Comparison of ENCODE assay signal across 1 cellular context in the genomic region with DNA sequence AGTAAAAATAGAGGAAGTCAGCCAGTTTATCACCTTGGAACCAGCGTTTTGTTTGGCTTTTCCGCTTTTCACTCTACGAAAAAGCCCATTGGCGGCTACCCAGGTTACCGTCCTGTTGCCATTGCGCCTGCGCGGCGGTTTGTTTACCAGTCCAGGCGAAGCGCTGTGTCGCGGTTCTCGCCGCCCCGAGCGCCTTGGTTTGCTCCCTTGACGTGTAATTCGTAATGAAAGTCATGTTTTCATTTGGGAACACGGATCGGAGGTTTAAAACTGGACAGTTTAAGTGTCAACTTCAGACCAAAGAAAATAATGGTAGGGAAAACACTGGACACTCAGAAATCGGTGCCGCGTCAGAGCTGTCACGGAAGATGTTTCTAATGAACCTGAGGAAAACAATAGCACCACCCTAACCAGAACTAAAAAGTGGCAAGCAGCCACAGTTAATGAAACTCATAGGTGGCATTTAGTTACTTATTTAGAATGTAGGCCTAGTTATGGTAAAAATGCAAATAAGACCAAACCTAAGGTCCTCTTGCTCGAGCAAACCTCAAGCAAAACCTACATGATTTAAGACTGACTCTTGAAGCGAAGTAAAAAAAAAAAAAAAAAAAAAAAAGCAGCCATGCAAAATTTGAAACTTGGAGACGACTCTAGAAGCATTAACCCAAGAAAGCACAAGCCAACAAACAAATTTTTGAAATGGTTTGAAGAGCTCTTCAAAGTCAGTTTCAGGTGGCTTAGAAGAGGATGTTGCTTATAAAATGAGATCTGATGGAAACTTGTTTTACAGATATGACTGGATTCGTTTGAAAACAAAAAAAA.
TF ChIP-seq lines count a peak whose summit lies in the region.

No MANE protein-coding gene starts in this region.

TF ChIP-seq in HepG2, 621 proteins besides CTCF, POLR2A, EP300 and RAD21 (continued from another document and continues in another):
- TF ChIP-seq ASH2L (IDR thresholded peaks at IDR 0.05; ENCODE audit: insufficient read length, low read depth, low read length) (peak; percentile 82), ZNF224 (CRISPR knock-in tag; IDR thresholded peaks at IDR 0.05) (no peak), FOXP1 (IDR thresholded peaks at IDR 0.05) (no peak), FOXP1 (CRISPR knock-in tag; IDR thresholded peaks at IDR 0.05) (peak; percentile 75), TARDBP (CRISPR knock-in tag; IDR thresholded peaks at IDR 0.05) (no peak), MED13 (CRISPR knock-in tag; IDR thresholded peaks at IDR 0.05) (no peak), SOX5 (CRISPR knock-in tag; IDR thresholded peaks at IDR 0.05; ENCODE audit: borderline replicate concordance) (peak; percentile 9; the same call in 1 of the 2 replicates), ETV6 (CRISPR knock-in tag; conservative IDR thresholded peaks at IDR 0.05) (no peak), ZNF20 (CRISPR knock-in tag; IDR thresholded peaks at IDR 0.05) (no peak), SP5 (CRISPR knock-in tag; IDR thresholded peaks at IDR 0.05; ENCODE audit: borderline replicate concordance, low read depth) (no peak), MIER3 (CRISPR knock-in tag; IDR thresholded peaks at IDR 0.05; ENCODE audit: borderline replicate concordance) (0 out of 2 replicates have a peak, but pooled peaks have one; percentile 50), SP2 (CRISPR knock-in tag; IDR thresholded peaks at IDR 0.05) (no peak), ZNF382 (CRISPR knock-in tag; IDR thresholded peaks at IDR 0.05; ENCODE audit: borderline replicate concordance) (no peak), TBX2 (CRISPR knock-in tag; IDR thresholded peaks at IDR 0.05; ENCODE audit: borderline replicate concordance) (no peak), ZFP36L1 (CRISPR knock-in tag; IDR thresholded peaks at IDR 0.05) (no peak), AGO1 (IDR thresholded peaks at IDR 0.05; ENCODE audit: low read depth, low read length, poor library complexity, severe bottlenecking) (no peak), NFATC3 (CRISPR knock-in tag; IDR thresholded peaks at IDR 0.05) (no peak), CCDC6 (CRISPR knock-in tag; IDR thresholded peaks at IDR 0.05) (0 out of 2 replicates have a peak, but pooled peaks have one; percentile 27), KDM1A (CRISPR knock-in tag; IDR thresholded peaks at IDR 0.05) (no peak), IRX3 (CRISPR knock-in tag; IDR thresholded peaks at IDR 0.05; ENCODE audit: borderline replicate concordance, low read depth) (no peak), KLF9 (CRISPR knock-in tag; IDR thresholded peaks at IDR 0.05; ENCODE audit: low read depth) (no peak), GATA4 (IDR thresholded peaks at IDR 0.05; ENCODE audit: borderline replicate concordance, low read depth) (no peak), YEATS4 (CRISPR knock-in tag; IDR thresholded peaks at IDR 0.05; ENCODE audit: borderline replicate concordance) (peak; percentile 60; the same call in 1 of the 2 replicates), AHR (CRISPR knock-in tag; IDR thresholded peaks at IDR 0.05) (0 out of 2 replicates have a peak, but pooled peaks have one; percentile 36), CBFB (CRISPR knock-in tag; IDR thresholded peaks at IDR 0.05) (no peak), NCOA1 (CRISPR knock-in tag; IDR thresholded peaks at IDR 0.05) (no peak), ZNF776 (CRISPR knock-in tag; IDR thresholded peaks at IDR 0.05) (no peak), ZNF234 (CRISPR knock-in tag; conservative IDR thresholded peaks at IDR 0.05) (no peak), ZNF563 (CRISPR knock-in tag; IDR thresholded peaks at IDR 0.05) (no peak), GPN1 (CRISPR knock-in tag; IDR thresholded peaks at IDR 0.05; ENCODE audit: borderline replicate concordance) (no peak), ZMYM4 (CRISPR knock-in tag; IDR thresholded peaks at IDR 0.05) (0 out of 2 replicates have a peak, but pooled peaks have one; percentile 10), ZMYM2 (CRISPR knock-in tag; IDR thresholded peaks at IDR 0.05) (no peak)
- TF ChIP-seq, protein P1, sequence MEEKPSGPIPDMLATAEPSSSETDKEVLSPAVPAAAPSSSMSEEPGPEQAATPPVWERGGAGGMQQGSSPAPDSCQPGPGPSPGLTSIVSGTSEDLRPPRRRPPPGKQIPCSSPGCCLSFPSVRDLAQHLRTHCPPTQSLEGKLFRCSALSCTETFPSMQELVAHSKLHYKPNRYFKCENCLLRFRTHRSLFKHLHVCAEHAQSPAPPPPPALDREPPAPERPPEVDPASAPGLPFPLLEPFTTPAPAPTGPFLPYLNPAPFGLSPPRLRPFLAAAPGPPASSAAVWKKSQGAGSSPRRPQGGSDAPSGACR (CRISPR knock-in tag; IDR thresholded peaks at IDR 0.05), result no peak
- TF ChIP-seq, protein P2, sequence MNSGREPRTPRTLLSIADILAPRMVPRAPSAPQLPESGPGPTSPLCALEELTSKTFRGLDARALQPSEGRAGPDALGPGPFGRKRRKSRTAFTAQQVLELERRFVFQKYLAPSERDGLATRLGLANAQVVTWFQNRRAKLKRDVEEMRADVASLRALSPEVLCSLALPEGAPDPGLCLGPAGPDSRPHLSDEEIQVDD (CRISPR knock-in tag; IDR thresholded peaks at IDR 0.05; ENCODE audit: borderline replicate concordance), result no peak
- TF ChIP-seq, protein P3, sequence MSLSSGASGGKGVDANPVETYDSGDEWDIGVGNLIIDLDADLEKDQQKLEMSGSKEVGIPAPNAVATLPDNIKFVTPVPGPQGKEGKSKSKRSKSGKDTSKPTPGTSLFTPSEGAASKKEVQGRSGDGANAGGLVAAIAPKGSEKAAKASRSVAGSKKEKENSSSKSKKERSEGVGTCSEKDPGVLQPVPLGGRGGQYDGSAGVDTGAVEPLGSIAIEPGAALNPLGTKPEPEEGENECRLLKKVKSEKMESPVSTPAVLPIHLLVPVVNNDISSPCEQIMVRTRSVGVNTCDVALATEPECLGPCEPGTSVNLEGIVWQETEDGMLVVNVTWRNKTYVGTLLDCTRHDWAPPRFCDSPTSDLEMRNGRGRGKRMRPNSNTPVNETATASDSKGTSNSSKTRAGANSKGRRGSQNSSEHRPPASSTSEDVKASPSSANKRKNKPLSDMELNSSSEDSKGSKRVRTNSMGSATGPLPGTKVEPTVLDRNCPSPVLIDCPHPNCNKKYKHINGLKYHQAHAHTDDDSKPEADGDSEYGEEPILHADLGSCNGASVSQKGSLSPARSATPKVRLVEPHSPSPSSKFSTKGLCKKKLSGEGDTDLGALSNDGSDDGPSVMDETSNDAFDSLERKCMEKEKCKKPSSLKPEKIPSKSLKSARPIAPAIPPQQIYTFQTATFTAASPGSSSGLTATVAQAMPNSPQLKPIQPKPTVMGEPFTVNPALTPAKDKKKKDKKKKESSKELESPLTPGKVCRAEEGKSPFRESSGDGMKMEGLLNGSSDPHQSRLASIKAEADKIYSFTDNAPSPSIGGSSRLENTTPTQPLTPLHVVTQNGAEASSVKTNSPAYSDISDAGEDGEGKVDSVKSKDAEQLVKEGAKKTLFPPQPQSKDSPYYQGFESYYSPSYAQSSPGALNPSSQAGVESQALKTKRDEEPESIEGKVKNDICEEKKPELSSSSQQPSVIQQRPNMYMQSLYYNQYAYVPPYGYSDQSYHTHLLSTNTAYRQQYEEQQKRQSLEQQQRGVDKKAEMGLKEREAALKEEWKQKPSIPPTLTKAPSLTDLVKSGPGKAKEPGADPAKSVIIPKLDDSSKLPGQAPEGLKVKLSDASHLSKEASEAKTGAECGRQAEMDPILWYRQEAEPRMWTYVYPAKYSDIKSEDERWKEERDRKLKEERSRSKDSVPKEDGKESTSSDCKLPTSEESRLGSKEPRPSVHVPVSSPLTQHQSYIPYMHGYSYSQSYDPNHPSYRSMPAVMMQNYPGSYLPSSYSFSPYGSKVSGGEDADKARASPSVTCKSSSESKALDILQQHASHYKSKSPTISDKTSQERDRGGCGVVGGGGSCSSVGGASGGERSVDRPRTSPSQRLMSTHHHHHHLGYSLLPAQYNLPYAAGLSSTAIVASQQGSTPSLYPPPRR (CRISPR knock-in tag; IDR thresholded peaks at IDR 0.05; ENCODE audit: borderline replicate concordance), result no peak
- TF ChIP-seq, protein P4, sequence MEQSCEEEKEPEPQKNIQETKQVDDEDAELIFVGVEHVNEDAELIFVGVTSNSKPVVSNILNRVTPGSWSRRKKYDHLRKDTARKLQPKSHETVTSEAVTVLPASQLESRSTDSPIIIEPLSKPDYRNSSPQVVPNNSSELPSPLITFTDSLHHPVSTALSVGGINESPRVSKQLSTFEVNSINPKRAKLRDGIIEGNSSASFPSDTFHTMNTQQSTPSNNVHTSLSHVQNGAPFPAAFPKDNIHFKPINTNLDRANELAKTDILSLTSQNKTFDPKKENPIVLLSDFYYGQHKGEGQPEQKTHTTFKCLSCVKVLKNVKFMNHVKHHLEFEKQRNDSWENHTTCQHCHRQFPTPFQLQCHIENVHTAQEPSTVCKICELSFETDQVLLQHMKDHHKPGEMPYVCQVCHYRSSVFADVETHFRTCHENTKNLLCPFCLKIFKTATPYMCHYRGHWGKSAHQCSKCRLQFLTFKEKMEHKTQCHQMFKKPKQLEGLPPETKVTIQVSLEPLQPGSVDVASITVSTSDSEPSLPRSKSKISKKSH (CRISPR knock-in tag; IDR thresholded peaks at IDR 0.05; ENCODE audit: borderline replicate concordance), result no peak
- TF ChIP-seq, protein P5, sequence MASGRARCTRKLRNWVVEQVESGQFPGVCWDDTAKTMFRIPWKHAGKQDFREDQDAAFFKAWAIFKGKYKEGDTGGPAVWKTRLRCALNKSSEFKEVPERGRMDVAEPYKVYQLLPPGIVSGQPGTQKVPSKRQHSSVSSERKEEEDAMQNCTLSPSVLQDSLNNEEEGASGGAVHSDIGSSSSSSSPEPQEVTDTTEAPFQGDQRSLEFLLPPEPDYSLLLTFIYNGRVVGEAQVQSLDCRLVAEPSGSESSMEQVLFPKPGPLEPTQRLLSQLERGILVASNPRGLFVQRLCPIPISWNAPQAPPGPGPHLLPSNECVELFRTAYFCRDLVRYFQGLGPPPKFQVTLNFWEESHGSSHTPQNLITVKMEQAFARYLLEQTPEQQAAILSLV (CRISPR knock-in tag; IDR thresholded peaks at IDR 0.05; ENCODE audit: borderline replicate concordance), result no peak
- TF ChIP-seq, protein P6, sequence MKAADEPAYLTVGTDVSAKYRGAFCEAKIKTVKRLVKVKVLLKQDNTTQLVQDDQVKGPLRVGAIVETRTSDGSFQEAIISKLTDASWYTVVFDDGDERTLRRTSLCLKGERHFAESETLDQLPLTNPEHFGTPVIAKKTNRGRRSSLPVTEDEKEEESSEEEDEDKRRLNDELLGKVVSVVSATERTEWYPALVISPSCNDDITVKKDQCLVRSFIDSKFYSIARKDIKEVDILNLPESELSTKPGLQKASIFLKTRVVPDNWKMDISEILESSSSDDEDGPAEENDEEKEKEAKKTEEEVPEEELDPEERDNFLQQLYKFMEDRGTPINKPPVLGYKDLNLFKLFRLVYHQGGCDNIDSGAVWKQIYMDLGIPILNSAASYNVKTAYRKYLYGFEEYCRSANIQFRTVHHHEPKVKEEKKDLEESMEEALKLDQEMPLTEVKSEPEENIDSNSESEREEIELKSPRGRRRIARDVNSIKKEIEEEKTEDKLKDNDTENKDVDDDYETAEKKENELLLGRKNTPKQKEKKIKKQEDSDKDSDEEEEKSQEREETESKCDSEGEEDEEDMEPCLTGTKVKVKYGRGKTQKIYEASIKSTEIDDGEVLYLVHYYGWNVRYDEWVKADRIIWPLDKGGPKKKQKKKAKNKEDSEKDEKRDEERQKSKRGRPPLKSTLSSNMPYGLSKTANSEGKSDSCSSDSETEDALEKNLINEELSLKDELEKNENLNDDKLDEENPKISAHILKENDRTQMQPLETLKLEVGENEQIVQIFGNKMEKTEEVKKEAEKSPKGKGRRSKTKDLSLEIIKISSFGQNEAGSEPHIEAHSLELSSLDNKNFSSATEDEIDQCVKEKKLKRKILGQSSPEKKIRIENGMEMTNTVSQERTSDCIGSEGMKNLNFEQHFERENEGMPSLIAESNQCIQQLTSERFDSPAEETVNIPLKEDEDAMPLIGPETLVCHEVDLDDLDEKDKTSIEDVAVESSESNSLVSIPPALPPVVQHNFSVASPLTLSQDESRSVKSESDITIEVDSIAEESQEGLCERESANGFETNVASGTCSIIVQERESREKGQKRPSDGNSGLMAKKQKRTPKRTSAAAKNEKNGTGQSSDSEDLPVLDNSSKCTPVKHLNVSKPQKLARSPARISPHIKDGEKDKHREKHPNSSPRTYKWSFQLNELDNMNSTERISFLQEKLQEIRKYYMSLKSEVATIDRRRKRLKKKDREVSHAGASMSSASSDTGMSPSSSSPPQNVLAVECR (CRISPR knock-in tag; IDR thresholded peaks at IDR 0.05; ENCODE audit: borderline replicate concordance), result peak; percentile 49; the same call in 1 of the 2 replicates
- TF ChIP-seq, protein P7, sequence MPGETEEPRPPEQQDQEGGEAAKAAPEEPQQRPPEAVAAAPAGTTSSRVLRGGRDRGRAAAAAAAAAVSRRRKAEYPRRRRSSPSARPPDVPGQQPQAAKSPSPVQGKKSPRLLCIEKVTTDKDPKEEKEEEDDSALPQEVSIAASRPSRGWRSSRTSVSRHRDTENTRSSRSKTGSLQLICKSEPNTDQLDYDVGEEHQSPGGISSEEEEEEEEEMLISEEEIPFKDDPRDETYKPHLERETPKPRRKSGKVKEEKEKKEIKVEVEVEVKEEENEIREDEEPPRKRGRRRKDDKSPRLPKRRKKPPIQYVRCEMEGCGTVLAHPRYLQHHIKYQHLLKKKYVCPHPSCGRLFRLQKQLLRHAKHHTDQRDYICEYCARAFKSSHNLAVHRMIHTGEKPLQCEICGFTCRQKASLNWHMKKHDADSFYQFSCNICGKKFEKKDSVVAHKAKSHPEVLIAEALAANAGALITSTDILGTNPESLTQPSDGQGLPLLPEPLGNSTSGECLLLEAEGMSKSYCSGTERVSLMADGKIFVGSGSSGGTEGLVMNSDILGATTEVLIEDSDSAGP (CRISPR knock-in tag; IDR thresholded peaks at IDR 0.05; ENCODE audit: borderline replicate concordance), result no peak
- TF ChIP-seq, protein P8, sequence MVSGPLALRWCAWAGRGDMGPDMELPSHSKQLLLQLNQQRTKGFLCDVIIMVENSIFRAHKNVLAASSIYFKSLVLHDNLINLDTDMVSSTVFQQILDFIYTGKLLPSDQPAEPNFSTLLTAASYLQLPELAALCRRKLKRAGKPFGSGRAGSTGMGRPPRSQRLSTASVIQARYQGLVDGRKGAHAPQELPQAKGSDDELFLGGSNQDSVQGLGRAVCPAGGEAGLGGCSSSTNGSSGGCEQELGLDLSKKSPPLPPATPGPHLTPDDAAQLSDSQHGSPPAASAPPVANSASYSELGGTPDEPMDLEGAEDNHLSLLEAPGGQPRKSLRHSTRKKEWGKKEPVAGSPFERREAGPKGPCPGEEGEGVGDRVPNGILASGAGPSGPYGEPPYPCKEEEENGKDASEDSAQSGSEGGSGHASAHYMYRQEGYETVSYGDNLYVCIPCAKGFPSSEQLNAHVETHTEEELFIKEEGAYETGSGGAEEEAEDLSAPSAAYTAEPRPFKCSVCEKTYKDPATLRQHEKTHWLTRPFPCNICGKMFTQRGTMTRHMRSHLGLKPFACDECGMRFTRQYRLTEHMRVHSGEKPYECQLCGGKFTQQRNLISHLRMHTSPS (CRISPR knock-in tag; IDR thresholded peaks at IDR 0.05; ENCODE audit: low read depth), result no peak
- TF ChIP-seq, protein P9, sequence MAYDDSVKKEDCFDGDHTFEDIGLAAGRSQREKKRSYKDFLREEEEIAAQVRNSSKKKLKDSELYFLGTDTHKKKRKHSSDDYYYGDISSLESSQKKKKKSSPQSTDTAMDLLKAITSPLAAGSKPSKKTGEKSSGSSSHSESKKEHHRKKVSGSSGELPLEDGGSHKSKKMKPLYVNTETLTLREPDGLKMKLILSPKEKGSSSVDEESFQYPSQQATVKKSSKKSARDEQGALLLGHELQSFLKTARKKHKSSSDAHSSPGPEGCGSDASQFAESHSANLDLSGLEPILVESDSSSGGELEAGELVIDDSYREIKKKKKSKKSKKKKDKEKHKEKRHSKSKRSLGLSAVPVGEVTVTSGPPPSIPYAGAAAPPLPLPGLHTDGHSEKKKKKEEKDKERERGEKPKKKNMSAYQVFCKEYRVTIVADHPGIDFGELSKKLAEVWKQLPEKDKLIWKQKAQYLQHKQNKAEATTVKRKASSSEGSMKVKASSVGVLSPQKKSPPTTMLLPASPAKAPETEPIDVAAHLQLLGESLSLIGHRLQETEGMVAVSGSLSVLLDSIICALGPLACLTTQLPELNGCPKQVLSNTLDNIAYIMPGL (CRISPR knock-in tag; IDR thresholded peaks at IDR 0.05; ENCODE audit: borderline replicate concordance in 1 of 2, low read depth in 1 of 2), result peak; percentile 35 to 69; a peak in 1 of 4 replicates
